23 cellular contexts compared by ENCODE assay signal in the genomic region with DNA sequence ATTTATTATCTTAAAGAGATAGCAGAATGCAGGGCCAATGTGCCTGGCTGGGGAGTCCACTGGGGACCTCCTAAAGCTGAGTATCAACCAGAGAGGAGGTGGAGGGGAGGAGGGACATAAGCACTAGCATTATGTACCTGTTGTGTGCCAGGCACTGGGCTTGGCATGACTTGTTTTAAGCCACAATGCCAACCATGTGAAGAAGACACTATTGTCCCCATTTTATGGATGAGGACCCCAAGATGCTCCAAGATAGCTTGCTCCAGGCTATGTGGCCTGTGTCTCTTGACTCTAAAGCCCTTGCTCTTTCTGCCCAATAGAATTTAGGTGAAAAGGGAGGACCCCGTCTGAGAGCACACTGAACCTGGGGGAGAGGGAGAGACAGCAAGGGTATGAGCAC.
"Had no signal": no experiment of that assay in that cellular context is flagged by ENCODE, and none has a peak within 500 bp of the region (broad histone marks: within the 10 kb centered on the region; RNA-seq: fewer than 3 reads in every experiment).

No MANE protein-coding gene starts in this region.

- H3K9me3 ChIP-seq: body of pancreas, gastrocnemius medialis had no signal

- H3K4me1 ChIP-seq: body of pancreas, foreskin keratinocyte, gastrocnemius medialis had no signal

- H3K27me3 ChIP-seq: body of pancreas, gastrocnemius medialis, heart left ventricle had no signal

- H3K36me3 ChIP-seq: gastrocnemius medialis, heart left ventricle had no signal

- ATAC-seq: activated CD4-positive, alpha-beta T cell treated with anti-CD3 and anti-CD28 coated beads for 36 hours; activated CD8-positive, alpha-beta T cell treated with anti-CD3 and anti-CD28 coated beads, Interleukin-2, amount 10 ng/mL, durations not matched to agents 7 days and 5 days; activated T-cell treated with anti-CD3 and anti-CD28 coated beads, Interleukin-2, amount 50 U/mL, for 4 hours; activated T-helper 17 cell treated with anti-CD3 and anti-CD28 coated beads, Interleukin-2, amount 50 U/mL, for 72 hours; body of pancreas; esophagus mucosa; foreskin keratinocyte; gastrocnemius medialis; heart left ventricle had no signal

- DNase-seq: activated CD4-positive, alpha-beta T cell treated with anti-CD3 and anti-CD28 coated beads for 36 hours; activated CD4-positive, alpha-beta T cell treated with anti-CD3 and anti-CD28 coated beads, Interleukin-2, amount 10 ng/mL, durations not matched to agents 24 days and 14 days; activated CD4-positive, CD25-positive, alpha-beta regulatory T cell; activated CD4-positive, CD25-positive, alpha-beta regulatory T cell treated with anti-CD3 and anti-CD28 coated beads, Interleukin-2, amount 50 U/mL, for 72 hours; activated CD8-positive, alpha-beta T cell treated with anti-CD3 and anti-CD28 coated beads, Interleukin-2, amount 10 ng/mL, durations not matched to agents 7 days and 5 days; activated effector memory CD4-positive, alpha-beta T cell treated with Interleukin-2 at 50 U/mL for 16 hours; activated gamma-delta T cell treated with Interleukin-2 at 50 U/mL for 16 hours; activated naive CD4-positive, alpha-beta T cell treated with anti-CD3 and anti-CD28 coated beads, Interleukin-2, amount 50 U/mL, for 16 hours; activated naive CD4-positive, alpha-beta T cell treated with Interleukin-2 at 50 U/mL for 16 hours; activated T-cell treated with anti-CD3 and anti-CD28 coated beads, Interleukin-2, amount 50 U/mL, for 4 hours; amniotic stem cell; body of pancreas; caudate nucleus; cortex of kidney; dermis blood vessel endothelial cell; effector CD8-positive, alpha-beta T cell; foreskin keratinocyte; gastrocnemius medialis; glutamatergic neuron; T-helper 2 cell had no signal

- H3K27ac ChIP-seq: body of pancreas, foreskin keratinocyte, gastrocnemius medialis, heart left ventricle had no signal

- H3K4me3 ChIP-seq: body of pancreas, gastrocnemius medialis, heart left ventricle had no signal
